ENCODE assay signal across 28 cellular contexts in genomic region chr10:114352653-114353298, GRCh38. TPM values are rescaled to one million over a fixed set of nuclear protein-coding genes. Genes with fewer than 3 reads are reported as not detected.
DNase-seq lines count a peak whose midpoint lies in the region; ATAC-seq and TF ChIP-seq lines count a peak whose summit lies in the region.
"Had no signal": no experiment of that assay in that cellular context is flagged by ENCODE, and none has a peak within 500 bp of the region (broad histone marks: within the 10 kb centered on the region; RNA-seq: fewer than 3 reads in every experiment).

No MANE protein-coding gene starts in this region.

- no peak overlapping the region for H2AFZ ChIP-seq in neural progenitor cell (replicated peaks)

- 92 to 94% methylated on average over 9 of the region's 9 CpGs for WGBS in testis, 2 donors

- peaks cover 66% of the 10 kb centered on the region for H3K4me1 Mint-ChIP-seq in neural progenitor cell

- peaks cover 8% of the 10 kb centered on the region for H3K27me3 Mint-ChIP-seq in neural progenitor cell (ENCODE audit: insufficient read depth, low read depth)

- no peaks in the 10 kb centered on the region for H3K9me3 ChIP-seq in WERI-Rb-1 (ENCODE audit: severe bottlenecking)
- no peaks in the 10 kb centered on the region for H3K9me3 ChIP-seq in neural progenitor cell (ENCODE audit: low read depth)
- H3K9me3 ChIP-seq in SJCRH30 (replicated peaks) = no peaks in the 10 kb centered on the region
- H3K9me3 ChIP-seq in testis = no peaks in the 10 kb centered on the region
- H3K9me3 ChIP-seq: ascending aorta, BLaER1, gastroesophageal sphincter, tibial nerve had no signal

- H3K9ac ChIP-seq in neural progenitor cell = no peak overlapping the region
- H3K9ac ChIP-seq: BLaER1 had no signal

- peaks cover 29% of the 10 kb centered on the region for H3F3A ChIP-seq in neural progenitor cell (ENCODE audit: low read depth)

- H3K4me3 ChIP-seq in WERI-Rb-1 (ENCODE audit: low read depth, low read length) (no peak overlapping the region), neural progenitor cell (no peak overlapping the region), SJCRH30 (no peak overlapping the region), testis (no peak overlapping the region)
- H3K4me3 ChIP-seq: ascending aorta, BLaER1, gastroesophageal sphincter, tibial nerve had no signal

- no peak for TF ChIP-seq POLR2A in testis (IDR thresholded peaks at IDR 0.05)

- H3K27ac ChIP-seq in WERI-Rb-1 (no peak overlapping the region), neural progenitor cell (no peak overlapping the region), SJCRH30 (no peak overlapping the region), testis (no peak overlapping the region)
- H3K27ac ChIP-seq: ascending aorta, BLaER1, gastroesophageal sphincter, RWPE1 had no signal

- peak; percentile 37 for DNase-seq in Caki2 (ENCODE audit: low read depth)
- DNase-seq in HT1080 (ENCODE audit: low read depth) = peak; percentile 45
- no peak for DNase-seq in WERI-Rb-1
- no peak for DNase-seq in neural progenitor cell (ENCODE audit: low spot score)
- no peak for DNase-seq in SJCRH30
- DNase-seq in testis = no peak
- no peak for DNase-seq in SKM-1 treated with dmso at 0.1 percent for 144 hours (lab: John Stamatoyannopoulos, UW; ENCODE audit: unreplicated experiment)
- DNase-seq: activated CD4-positive, alpha-beta T cell treated with anti-CD3 and anti-CD28 coated beads, Interleukin-2, amount 50 U/mL, for 4 hours; activated CD8-positive, alpha-beta memory T cell treated with anti-CD3 and anti-CD28 coated beads, Interleukin-2, amount 10 ng/mL, durations not matched to agents 7 days and 5 days; activated gamma-delta T cell treated with Interleukin-2 at 50 U/mL for 16 hours; activated T-cell treated with anti-CD3 and anti-CD28 coated beads, Interleukin-2, amount 50 U/mL, for 48 hours; DMS53; hypothalamus; left colon; MM.1S; NCI-H1436; NCI-H748 treated with DMSO at 0.1 percent for 48 hours; right cardiac atrium; stimulated activated CD8-positive, alpha-beta memory T cell treated with anti-CD3 and anti-CD28 coated beads, Interleukin-4, amount 100 ng/mL, for 48 hours; T-helper 17 cell had no signal

- H3K27me3 ChIP-seq in WERI-Rb-1 (ENCODE audit: insufficient read depth, low read depth, severe bottlenecking) (no peaks in the 10 kb centered on the region), neural progenitor cell (no peaks in the 10 kb centered on the region), SJCRH30 (no peaks in the 10 kb centered on the region), testis (no peaks in the 10 kb centered on the region)
- H3K27me3 ChIP-seq: ascending aorta, BLaER1, gastroesophageal sphincter, tibial nerve had no signal

- TF ChIP-seq CTCF in WERI-Rb-1 (IDR thresholded peaks at IDR 0.05; ENCODE audit: low read depth, low read length) (0 out of 2 replicates have a peak, but pooled peaks have one; percentile 5), neural progenitor cell (IDR thresholded peaks at IDR 0.05) (peak; percentile 35), testis (IDR thresholded peaks at IDR 0.05) (no peak)

- H3K4me2 ChIP-seq in neural progenitor cell = no peak overlapping the region
- H3K4me2 ChIP-seq: BLaER1 had no signal

- H3K9me3 Mint-ChIP-seq in neural progenitor cell = no peaks in the 10 kb centered on the region
- H3K9me3 Mint-ChIP-seq: stimulated activated naive CD8-positive, alpha-beta T cell treated with anti-CD3 and anti-CD28 coated beads, Interleukin-15, Interleukin-2, amounts not matched to agents 100 ng/mL and 50 ng/mL, for 24 hours had no signal

- no peak overlapping the region for H3K4me3 Mint-ChIP-seq in neural progenitor cell
- H3K4me3 Mint-ChIP-seq: activated CD8-positive, alpha-beta memory T cell treated with anti-CD3 and anti-CD28 coated beads, Interleukin-2, amount 10 ng/mL, durations not matched to agents 7 days and 5 days; stimulated activated naive CD8-positive, alpha-beta T cell treated with anti-CD3 and anti-CD28 coated beads, Interleukin-15, Interleukin-2, amounts not matched to agents 100 ng/mL and 50 ng/mL, for 24 hours; T-helper 17 cell had no signal

- peaks cover 26% of the 10 kb centered on the region for H3K4me1 ChIP-seq in neural progenitor cell
- peaks cover 26% of the 10 kb centered on the region for H3K4me1 ChIP-seq in SJCRH30
- H3K4me1 ChIP-seq in testis = peaks cover 7% of the 10 kb centered on the region

- no peaks in the 10 kb centered on the region for H4K20me1 ChIP-seq in neural progenitor cell (ENCODE audit: low read depth)
- H4K20me1 ChIP-seq: BLaER1 had no signal

- in situ Hi-C loops in Caki2 (cut with HindIII; ENCODE audit: low pct_unique_long_range_greater_than_20kb, low sequenced_read_pairs) = no loop called here

- ATAC-seq in GM18868 (IDR thresholded peaks at IDR 0.05; ENCODE audit: unreplicated experiment) = no peak
- ATAC-seq: activated CD4-positive, CD25-positive, alpha-beta regulatory T cell treated with anti-CD3 and anti-CD28 coated beads, Interleukin-2, amount 50 U/mL, for 24 hours; activated CD8-positive, alpha-beta memory T cell treated with anti-CD3 and anti-CD28 coated beads, Interleukin-2, amount 10 ng/mL, durations not matched to agents 7 days and 5 days; gastroesophageal sphincter; left colon; right cardiac atrium; T-helper 17 cell had no signal

- intact Hi-C loops in testis (cut with DNase I; ENCODE audit: low total_unique reads) = no loop called here

- no peaks in the 10 kb centered on the region for H3K36me3 ChIP-seq in WERI-Rb-1
- no peaks in the 10 kb centered on the region for H3K36me3 ChIP-seq in neural progenitor cell
- H3K36me3 ChIP-seq in SJCRH30 = no peaks in the 10 kb centered on the region
- H3K36me3 ChIP-seq in testis (ENCODE audit: low read depth, missing control alignments) = no peaks in the 10 kb centered on the region
- H3K36me3 ChIP-seq: ascending aorta, BLaER1, gastroesophageal sphincter, tibial nerve had no signal

- no peaks in the 10 kb centered on the region for H3K79me2 ChIP-seq in neural progenitor cell (ENCODE audit: low read depth)

- H3K36me3 Mint-ChIP-seq in neural progenitor cell = no peaks in the 10 kb centered on the region
- H3K36me3 Mint-ChIP-seq: activated CD8-positive, alpha-beta memory T cell treated with anti-CD3 and anti-CD28 coated beads, Interleukin-2, amount 10 ng/mL, durations not matched to agents 7 days and 5 days had no signal

- no peak overlapping the region for H3K27ac Mint-ChIP-seq in neural progenitor cell
- H3K27ac Mint-ChIP-seq: activated CD8-positive, alpha-beta memory T cell treated with anti-CD3 and anti-CD28 coated beads, Interleukin-2, amount 10 ng/mL, durations not matched to agents 7 days and 5 days; stimulated activated naive CD8-positive, alpha-beta T cell treated with anti-CD3 and anti-CD28 coated beads, Interleukin-15, Interleukin-2, amounts not matched to agents 100 ng/mL and 50 ng/mL, for 24 hours; T-helper 17 cell had no signal

RNA-seq across cellular contexts. Expression of gene AFAP1L2, which starts 51.5 kb away (rescaled TPM):
- total RNA-seq in Caki2 (2014; rRNA removed; shearing (Covaris generic); ENCODE audit: low replicate concordance) = 9.0 and 17.6 TPM in 2 replicates
- 1.2 and 1.8 TPM in 2 replicates for total RNA-seq in HT1080 (2014; rRNA removed; shearing (Covaris generic))
- polyA plus RNA-seq in HT1080 (2015; cell fraction: cytosol; rRNA removed) = 0.27 and 0.55 TPM in 2 replicates
- 0.60 and 1.1 TPM in 2 replicates for polyA plus RNA-seq in HT1080 (2015; cell fraction: nucleus; rRNA removed)
- total RNA-seq in neural progenitor cell (ENCODE audit: low replicate concordance) = 4.8 and 6.9 TPM in 2 replicates
- total RNA-seq in SJCRH30 (2014; rRNA removed; shearing (Covaris generic)) = 1.8 and 2.2 TPM in 2 replicates
- 1 to 10 TPM; 4.0 to 6.9 TPM for total RNA-seq in testis
- polyA plus RNA-seq in testis (ENCODE audit: insufficient read depth, low read depth, low replicate concordance) = 7.4 TPM

Comparison
In these comparisons a context has a peak if more than half of its experiments do, and no peak if none do; other contexts are left out.
1. DNase-seq: peak in Caki2 (single experiment) and HT1080 (single experiment); none in WERI-Rb-1 (single experiment), neural progenitor cell (single experiment), SJCRH30 (0 of 2), testis (single experiment) and SKM-1 treated with dmso at 0.1 percent for 144 hours (single experiment).
2. CTCF ChIP-seq: peak in WERI-Rb-1 (single experiment) and neural progenitor cell (single experiment); none in testis (0 of 3).